In the genomic region with DNA sequence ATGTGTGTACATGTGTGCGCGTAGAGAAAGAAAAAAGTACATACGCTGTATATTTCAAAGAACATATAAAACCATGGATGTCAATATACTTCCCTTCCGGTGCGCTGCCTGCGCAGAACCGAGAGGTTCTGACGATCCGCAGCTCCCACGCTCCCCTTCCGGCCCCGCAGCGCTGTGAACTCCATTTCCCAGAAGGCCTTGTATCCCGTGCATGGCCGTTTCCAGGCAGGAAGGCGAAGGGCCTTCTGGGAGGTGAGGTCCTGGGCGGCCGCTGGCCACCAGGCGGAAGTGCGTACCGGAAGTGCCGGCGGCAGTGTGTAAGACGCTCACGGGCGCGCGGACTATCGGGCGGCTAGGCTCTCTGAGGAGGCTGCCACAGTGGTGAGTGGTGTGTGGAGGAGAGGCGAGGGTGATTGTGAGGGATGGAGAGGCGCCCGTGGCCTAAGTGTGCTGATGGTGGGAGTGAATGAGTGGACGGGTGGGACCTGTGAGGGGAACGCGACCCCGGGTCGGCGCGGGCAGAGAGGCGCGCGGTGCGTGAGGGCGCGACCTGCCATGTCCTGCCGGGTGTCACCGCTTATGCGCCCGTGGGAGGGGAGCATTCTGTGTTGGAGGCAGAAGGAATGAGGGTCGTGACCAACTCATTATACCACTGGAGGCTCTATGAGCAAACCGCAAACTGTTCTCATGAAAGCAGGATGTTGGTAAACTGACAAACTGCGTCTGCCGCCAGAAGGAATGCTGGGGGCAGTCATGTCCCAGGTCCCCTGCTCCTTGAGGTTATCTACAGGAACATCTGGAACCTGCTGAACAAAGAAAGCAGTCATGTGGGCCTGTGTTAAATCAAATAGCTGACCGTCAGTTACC, we compare ENCODE assay signal across 1 cellular context.
TF ChIP-seq lines count a peak whose summit lies in the region.

A gene with protein sequence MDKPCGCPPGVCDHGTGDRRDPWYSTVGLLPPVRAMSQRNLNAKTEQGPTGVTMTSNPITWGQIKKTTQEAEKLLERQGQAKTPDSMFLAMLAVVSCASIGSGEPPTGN (plus strand): TSS at position 313 of the 867 bp plus-strand sequence. CDS start 6,792 bp downstream, outside the sequence.

TF ChIP-seq in K562, 482 proteins besides CTCF, POLR2A, EP300 and RAD21 (continued from another document and continues in another):
- TF ChIP-seq, protein P1, sequence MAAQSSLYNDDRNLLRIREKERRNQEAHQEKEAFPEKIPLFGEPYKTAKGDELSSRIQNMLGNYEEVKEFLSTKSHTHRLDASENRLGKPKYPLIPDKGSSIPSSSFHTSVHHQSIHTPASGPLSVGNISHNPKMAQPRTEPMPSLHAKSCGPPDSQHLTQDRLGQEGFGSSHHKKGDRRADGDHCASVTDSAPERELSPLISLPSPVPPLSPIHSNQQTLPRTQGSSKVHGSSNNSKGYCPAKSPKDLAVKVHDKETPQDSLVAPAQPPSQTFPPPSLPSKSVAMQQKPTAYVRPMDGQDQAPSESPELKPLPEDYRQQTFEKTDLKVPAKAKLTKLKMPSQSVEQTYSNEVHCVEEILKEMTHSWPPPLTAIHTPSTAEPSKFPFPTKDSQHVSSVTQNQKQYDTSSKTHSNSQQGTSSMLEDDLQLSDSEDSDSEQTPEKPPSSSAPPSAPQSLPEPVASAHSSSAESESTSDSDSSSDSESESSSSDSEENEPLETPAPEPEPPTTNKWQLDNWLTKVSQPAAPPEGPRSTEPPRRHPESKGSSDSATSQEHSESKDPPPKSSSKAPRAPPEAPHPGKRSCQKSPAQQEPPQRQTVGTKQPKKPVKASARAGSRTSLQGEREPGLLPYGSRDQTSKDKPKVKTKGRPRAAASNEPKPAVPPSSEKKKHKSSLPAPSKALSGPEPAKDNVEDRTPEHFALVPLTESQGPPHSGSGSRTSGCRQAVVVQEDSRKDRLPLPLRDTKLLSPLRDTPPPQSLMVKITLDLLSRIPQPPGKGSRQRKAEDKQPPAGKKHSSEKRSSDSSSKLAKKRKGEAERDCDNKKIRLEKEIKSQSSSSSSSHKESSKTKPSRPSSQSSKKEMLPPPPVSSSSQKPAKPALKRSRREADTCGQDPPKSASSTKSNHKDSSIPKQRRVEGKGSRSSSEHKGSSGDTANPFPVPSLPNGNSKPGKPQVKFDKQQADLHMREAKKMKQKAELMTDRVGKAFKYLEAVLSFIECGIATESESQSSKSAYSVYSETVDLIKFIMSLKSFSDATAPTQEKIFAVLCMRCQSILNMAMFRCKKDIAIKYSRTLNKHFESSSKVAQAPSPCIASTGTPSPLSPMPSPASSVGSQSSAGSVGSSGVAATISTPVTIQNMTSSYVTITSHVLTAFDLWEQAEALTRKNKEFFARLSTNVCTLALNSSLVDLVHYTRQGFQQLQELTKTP (IDR thresholded peaks at IDR 0.05; ENCODE audit: low read depth in 1 of 2, partially characterized antibody in 2 of 2): peak in 1 of 2 experiments; percentile 99
- TF ChIP-seq SP2 (IDR thresholded peaks at IDR 0.05; ENCODE audit: extremely low read depth, low read depth, low read length, poor library complexity, severe bottlenecking) (no peak), STAG1 (CRISPR knock-in tag; IDR thresholded peaks at IDR 0.05; ENCODE audit: borderline replicate concordance) (no peak), THRAP3 (IDR thresholded peaks at IDR 0.05; ENCODE audit: borderline replicate concordance) (no peak), PYGO2 (tag; IDR thresholded peaks at IDR 0.05) (no peak), SMAD1 (IDR thresholded peaks at IDR 0.05; ENCODE audit: low read depth, low read length, partially characterized antibody) (peak; percentile 22), PRMT5 (CRISPR knock-in tag; IDR thresholded peaks at IDR 0.05) (no peak), NR4A1 (CRISPR knock-in tag; IDR thresholded peaks at IDR 0.05) (no peak), NR4A1 (tag; IDR thresholded peaks at IDR 0.05) (0 out of 2 replicates have a peak, but pooled peaks have one; percentile 40), NCOA2 (IDR thresholded peaks at IDR 0.05; ENCODE audit: partially characterized antibody in 2 of 2) (no peak), FIP1L1 (IDR thresholded peaks at IDR 0.05; ENCODE audit: low read depth, low read length, poor library complexity, severe bottlenecking) (peak; percentile 68), ZNF77 (CRISPR knock-in tag; IDR thresholded peaks at IDR 0.05) (no peak), CBX3 (IDR thresholded peaks at IDR 0.05; ENCODE audit: borderline replicate concordance in 1 of 2, low read length in 2 of 2) (no peak), ZNF274 (IDR thresholded peaks at IDR 0.05; ENCODE audit: borderline replicate concordance, low read depth, low read length) (no peak), SIN3B (IDR thresholded peaks at IDR 0.05; ENCODE audit: low read depth) (peak; percentile 83), TCF7L2 (IDR thresholded peaks at IDR 0.05; ENCODE audit: low read depth, low read length) (peak; percentile 56; the same call in 1 of the 2 replicates), PURB (CRISPR knock-in tag; IDR thresholded peaks at IDR 0.05; ENCODE audit: low read depth) (no peak), HNRNPUL1 (IDR thresholded peaks at IDR 0.05; ENCODE audit: low read length) (no peak), BCOR (IDR thresholded peaks at IDR 0.05) (peak; percentile 79), ZNF699 (CRISPR knock-in tag; IDR thresholded peaks at IDR 0.05; ENCODE audit: insufficient replicate concordance) (no peak), BDP1 (IDR thresholded peaks at IDR 0.05; ENCODE audit: insufficient read depth, insufficient read length) (no peak), ARID2 (IDR thresholded peaks at IDR 0.05) (no peak), E2F3 (CRISPR knock-in tag; IDR thresholded peaks at IDR 0.05) (no peak), CTBP1 (IDR thresholded peaks at IDR 0.05; ENCODE audit: borderline replicate concordance) (peak; percentile 93), ZNF212 (CRISPR knock-in tag; IDR thresholded peaks at IDR 0.05) (no peak)
- TF ChIP-seq, protein P2, sequence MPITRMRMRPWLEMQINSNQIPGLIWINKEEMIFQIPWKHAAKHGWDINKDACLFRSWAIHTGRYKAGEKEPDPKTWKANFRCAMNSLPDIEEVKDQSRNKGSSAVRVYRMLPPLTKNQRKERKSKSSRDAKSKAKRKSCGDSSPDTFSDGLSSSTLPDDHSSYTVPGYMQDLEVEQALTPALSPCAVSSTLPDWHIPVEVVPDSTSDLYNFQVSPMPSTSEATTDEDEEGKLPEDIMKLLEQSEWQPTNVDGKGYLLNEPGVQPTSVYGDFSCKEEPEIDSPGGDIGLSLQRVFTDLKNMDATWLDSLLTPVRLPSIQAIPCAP (CRISPR knock-in tag; IDR thresholded peaks at IDR 0.05; ENCODE audit: borderline replicate concordance): no peak
- TF ChIP-seq, protein P3, sequence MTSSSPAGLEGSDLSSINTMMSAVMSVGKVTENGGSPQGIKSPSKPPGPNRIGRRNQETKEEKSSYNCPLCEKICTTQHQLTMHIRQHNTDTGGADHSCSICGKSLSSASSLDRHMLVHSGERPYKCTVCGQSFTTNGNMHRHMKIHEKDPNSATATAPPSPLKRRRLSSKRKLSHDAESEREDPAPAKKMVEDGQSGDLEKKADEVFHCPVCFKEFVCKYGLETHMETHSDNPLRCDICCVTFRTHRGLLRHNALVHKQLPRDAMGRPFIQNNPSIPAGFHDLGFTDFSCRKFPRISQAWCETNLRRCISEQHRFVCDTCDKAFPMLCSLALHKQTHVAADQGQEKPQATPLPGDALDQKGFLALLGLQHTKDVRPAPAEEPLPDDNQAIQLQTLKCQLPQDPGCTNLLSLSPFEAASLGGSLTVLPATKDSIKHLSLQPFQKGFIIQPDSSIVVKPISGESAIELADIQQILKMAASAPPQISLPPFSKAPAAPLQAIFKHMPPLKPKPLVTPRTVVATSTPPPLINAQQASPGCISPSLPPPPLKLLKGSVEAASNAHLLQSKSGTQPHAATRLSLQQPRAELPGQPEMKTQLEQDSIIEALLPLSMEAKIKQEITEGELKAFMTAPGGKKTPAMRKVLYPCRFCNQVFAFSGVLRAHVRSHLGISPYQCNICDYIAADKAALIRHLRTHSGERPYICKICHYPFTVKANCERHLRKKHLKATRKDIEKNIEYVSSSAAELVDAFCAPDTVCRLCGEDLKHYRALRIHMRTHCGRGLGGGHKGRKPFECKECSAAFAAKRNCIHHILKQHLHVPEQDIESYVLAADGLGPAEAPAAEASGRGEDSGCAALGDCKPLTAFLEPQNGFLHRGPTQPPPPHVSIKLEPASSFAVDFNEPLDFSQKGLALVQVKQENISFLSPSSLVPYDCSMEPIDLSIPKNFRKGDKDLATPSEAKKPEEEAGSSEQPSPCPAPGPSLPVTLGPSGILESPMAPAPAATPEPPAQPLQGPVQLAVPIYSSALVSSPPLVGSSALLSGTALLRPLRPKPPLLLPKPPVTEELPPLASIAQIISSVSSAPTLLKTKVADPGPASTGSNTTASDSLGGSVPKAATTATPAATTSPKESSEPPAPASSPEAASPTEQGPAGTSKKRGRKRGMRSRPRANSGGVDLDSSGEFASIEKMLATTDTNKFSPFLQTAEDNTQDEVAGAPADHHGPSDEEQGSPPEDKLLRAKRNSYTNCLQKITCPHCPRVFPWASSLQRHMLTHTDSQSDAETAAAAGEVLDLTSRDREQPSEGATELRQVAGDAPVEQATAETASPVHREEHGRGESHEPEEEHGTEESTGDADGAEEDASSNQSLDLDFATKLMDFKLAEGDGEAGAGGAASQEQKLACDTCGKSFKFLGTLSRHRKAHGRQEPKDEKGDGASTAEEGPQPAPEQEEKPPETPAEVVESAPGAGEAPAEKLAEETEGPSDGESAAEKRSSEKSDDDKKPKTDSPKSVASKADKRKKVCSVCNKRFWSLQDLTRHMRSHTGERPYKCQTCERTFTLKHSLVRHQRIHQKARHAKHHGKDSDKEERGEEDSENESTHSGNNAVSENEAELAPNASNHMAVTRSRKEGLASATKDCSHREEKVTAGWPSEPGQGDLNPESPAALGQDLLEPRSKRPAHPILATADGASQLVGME (CRISPR knock-in tag; IDR thresholded peaks at IDR 0.05): 0 out of 2 replicates have a peak, but pooled peaks have one; percentile 46
- TF ChIP-seq, protein P4, sequence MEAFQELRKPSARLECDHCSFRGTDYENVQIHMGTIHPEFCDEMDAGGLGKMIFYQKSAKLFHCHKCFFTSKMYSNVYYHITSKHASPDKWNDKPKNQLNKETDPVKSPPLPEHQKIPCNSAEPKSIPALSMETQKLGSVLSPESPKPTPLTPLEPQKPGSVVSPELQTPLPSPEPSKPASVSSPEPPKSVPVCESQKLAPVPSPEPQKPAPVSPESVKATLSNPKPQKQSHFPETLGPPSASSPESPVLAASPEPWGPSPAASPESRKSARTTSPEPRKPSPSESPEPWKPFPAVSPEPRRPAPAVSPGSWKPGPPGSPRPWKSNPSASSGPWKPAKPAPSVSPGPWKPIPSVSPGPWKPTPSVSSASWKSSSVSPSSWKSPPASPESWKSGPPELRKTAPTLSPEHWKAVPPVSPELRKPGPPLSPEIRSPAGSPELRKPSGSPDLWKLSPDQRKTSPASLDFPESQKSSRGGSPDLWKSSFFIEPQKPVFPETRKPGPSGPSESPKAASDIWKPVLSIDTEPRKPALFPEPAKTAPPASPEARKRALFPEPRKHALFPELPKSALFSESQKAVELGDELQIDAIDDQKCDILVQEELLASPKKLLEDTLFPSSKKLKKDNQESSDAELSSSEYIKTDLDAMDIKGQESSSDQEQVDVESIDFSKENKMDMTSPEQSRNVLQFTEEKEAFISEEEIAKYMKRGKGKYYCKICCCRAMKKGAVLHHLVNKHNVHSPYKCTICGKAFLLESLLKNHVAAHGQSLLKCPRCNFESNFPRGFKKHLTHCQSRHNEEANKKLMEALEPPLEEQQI (IDR thresholded peaks at IDR 0.05): no peak
- TF ChIP-seq, protein P5, sequence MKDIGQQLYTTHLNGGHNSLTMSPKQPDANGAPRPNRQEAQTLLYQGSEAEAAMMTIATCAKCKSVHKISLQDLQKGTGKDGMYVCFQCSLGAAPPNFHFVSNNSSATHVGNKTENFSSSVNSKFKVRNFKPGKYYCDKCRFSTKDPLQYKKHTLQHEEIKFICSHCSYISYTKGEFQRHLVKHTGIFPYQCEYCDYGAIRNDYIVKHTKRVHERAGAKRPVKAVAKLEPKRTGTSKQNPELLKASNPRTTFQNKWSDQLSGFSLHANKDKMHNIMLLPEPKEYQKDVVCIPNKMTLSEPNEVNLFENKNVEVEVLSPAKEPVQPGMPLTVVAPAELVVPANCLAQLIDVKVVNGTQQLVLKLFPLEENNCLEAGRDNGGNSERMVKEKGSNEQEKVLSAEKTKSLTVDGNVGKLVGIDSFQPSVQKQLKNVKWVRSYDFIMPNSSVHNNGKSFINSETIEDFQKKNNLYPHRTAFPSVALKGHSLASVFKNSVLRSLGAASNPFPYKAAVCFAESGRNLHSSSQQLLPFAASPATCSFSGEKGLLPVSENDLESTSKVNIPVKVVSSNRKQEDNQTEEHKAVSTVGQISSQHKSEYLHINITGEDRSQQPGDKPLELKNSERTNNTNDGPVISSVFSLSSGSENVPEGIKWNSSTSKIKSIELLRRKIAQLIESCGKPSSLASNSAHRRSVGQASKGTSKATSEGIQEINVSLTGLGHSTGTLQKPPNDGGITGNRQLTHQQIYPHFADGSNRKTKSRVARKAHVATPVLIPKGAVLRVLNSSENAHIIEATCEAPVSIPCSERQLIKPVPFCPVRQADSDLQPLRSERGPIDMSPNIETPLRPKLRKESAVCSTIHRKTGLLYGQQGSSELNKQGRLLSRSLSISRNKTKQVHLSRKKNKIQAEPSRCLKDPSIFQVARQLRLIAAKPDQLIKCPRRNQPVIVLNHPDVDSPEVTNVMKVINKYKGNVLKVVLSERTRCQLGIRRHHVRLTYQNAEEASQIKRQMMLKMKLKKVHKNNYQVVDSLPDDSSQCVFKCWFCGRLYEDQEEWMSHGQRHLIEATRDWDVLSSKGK (CRISPR knock-in tag; IDR thresholded peaks at IDR 0.05): no peak
- TF ChIP-seq, protein P6, sequence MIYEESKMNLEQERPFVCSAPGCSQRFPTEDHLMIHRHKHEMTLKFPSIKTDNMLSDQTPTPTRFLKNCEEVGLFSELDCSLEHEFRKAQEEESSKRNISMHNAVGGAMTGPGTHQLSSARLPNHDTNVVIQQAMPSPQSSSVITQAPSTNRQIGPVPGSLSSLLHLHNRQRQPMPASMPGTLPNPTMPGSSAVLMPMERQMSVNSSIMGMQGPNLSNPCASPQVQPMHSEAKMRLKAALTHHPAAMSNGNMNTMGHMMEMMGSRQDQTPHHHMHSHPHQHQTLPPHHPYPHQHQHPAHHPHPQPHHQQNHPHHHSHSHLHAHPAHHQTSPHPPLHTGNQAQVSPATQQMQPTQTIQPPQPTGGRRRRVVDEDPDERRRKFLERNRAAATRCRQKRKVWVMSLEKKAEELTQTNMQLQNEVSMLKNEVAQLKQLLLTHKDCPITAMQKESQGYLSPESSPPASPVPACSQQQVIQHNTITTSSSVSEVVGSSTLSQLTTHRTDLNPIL (CRISPR knock-in tag; IDR thresholded peaks at IDR 0.05): no peak
- TF ChIP-seq, protein P7, sequence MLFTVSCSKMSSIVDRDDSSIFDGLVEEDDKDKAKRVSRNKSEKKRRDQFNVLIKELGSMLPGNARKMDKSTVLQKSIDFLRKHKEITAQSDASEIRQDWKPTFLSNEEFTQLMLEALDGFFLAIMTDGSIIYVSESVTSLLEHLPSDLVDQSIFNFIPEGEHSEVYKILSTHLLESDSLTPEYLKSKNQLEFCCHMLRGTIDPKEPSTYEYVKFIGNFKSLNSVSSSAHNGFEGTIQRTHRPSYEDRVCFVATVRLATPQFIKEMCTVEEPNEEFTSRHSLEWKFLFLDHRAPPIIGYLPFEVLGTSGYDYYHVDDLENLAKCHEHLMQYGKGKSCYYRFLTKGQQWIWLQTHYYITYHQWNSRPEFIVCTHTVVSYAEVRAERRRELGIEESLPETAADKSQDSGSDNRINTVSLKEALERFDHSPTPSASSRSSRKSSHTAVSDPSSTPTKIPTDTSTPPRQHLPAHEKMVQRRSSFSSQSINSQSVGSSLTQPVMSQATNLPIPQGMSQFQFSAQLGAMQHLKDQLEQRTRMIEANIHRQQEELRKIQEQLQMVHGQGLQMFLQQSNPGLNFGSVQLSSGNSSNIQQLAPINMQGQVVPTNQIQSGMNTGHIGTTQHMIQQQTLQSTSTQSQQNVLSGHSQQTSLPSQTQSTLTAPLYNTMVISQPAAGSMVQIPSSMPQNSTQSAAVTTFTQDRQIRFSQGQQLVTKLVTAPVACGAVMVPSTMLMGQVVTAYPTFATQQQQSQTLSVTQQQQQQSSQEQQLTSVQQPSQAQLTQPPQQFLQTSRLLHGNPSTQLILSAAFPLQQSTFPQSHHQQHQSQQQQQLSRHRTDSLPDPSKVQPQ (CRISPR knock-in tag; IDR thresholded peaks at IDR 0.05; ENCODE audit: borderline replicate concordance): no peak
